Comparison of ENCODE assay signal across 31 cellular contexts in genomic region chr6:75428204-75428603, GRCh38.
DNase-seq lines count a peak whose midpoint lies in the region; ATAC-seq, FAIRE-seq and TF ChIP-seq lines count a peak whose summit lies in the region.
"Had no signal": no experiment of that assay in that cellular context is flagged by ENCODE, and none has a peak within 500 bp of the region (broad histone marks: within the 10 kb centered on the region; RNA-seq: fewer than 3 reads in every experiment).

No MANE protein-coding gene starts in this region.

- H2AK5ac ChIP-seq in mesenchymal stem cell (ENCODE audit: low read length, severe bottlenecking): peak overlapping the region; percentile 79

- H3K4me3 ChIP-seq in mesenchymal stem cell (ENCODE audit: insufficient read depth in 1 of 2, low read depth in 1 of 2, low read length in 2 of 2) (no peak overlapping the region), lower lobe of right lung (no peak overlapping the region), H7 (ENCODE audit: insufficient read depth, low read depth, low read length) (no peak overlapping the region)
- H3K4me3 ChIP-seq: body of pancreas, HAP-1, MG63, suprapubic skin, uterus had no signal

- H3K36me3 ChIP-seq in mesenchymal stem cell (ENCODE audit: control insufficient read depth in 1 of 2, insufficient read depth in 2 of 2, low read depth in 1 of 2, low read length in 2 of 2) (no peaks in the 10 kb centered on the region), lower lobe of right lung (no peaks in the 10 kb centered on the region), H7 (replicated peaks; ENCODE audit: control insufficient read depth, insufficient read depth, low read length) (no peaks in the 10 kb centered on the region)
- H3K36me3 ChIP-seq: HAP-1, MG63, suprapubic skin, uterus had no signal

- no peak for TF ChIP-seq CTCF in lower lobe of right lung (IDR thresholded peaks at IDR 0.05)

- no peak overlapping the region for H3K14ac ChIP-seq in mesenchymal stem cell (ENCODE audit: low read length in 2 of 2)

- DNase-seq in GM18507 (ENCODE audit: extremely low spot score, insufficient read length, low read depth) (no peak), mesenchymal stem cell (no peak), SW480 (ENCODE audit: low spot score) (no peak), OCI-M2 (lab: John Stamatoyannopoulos, UW; ENCODE audit: unreplicated experiment) (no peak), lower lobe of right lung (no peak), H7 (no peak)
- DNase-seq: activated B cell treated with CpG ODN at 0.5 μM for 24 hours; activated CD4-positive, alpha-beta T cell treated with anti-CD3 and anti-CD28 coated beads, Interleukin-2, amount 50 U/mL, for 1 hour; activated naive CD4-positive, alpha-beta T cell treated with anti-CD3 and anti-CD28 coated beads for 36 hours; activated T-cell treated with anti-CD3 and anti-CD28 coated beads, Interleukin-2, amount 50 U/mL, for 72 hours; body of pancreas; CD4-positive, alpha-beta memory T cell; DND-41; glutamatergic neuron; MG63; NCI-H1105 treated with DMSO at 0.1 percent for 48 hours; NCI-H187 treated with DMSO at 0.1 percent for 48 hours; NCI-H524 treated with DMSO at 0.1 percent for 48 hours; PC-3; SK-N-SH; small intestine; stimulated activated naive CD4-positive, alpha-beta T cell treated with Interleukin-2 at 50 U/mL for 16 hours; uterus had no signal

- H3K9me3 ChIP-seq in mesenchymal stem cell (ENCODE audit: control insufficient read depth, low read length) (no peaks in the 10 kb centered on the region), lower lobe of right lung (no peaks in the 10 kb centered on the region)
- H3K9me3 ChIP-seq: body of pancreas, HAP-1, MG63, SK-N-SH, suprapubic skin, uterus had no signal

- no peak overlapping the region for H2BK5ac ChIP-seq in mesenchymal stem cell (ENCODE audit: low read depth, low read length, poor library complexity, severe bottlenecking)

- no peak overlapping the region for H3K27ac ChIP-seq in mesenchymal stem cell (ENCODE audit: low read length, poor library complexity, severe bottlenecking)
- H3K27ac ChIP-seq in lower lobe of right lung: no peak overlapping the region
- H3K27ac ChIP-seq: body of pancreas, HL-60, KMS-11, suprapubic skin, uterus had no signal

- H2AFZ ChIP-seq in mesenchymal stem cell (ENCODE audit: low read depth, low read length): no peak overlapping the region

- no peak overlapping the region for H2BK15ac ChIP-seq in mesenchymal stem cell (ENCODE audit: low read depth, poor library complexity, severe bottlenecking)

- no peak overlapping the region for H3K4me2 ChIP-seq in mesenchymal stem cell (ENCODE audit: low read length, poor library complexity, severe bottlenecking)
- H3K4me2 ChIP-seq: KMS-11, SK-N-SH had no signal

- H3K4ac ChIP-seq in mesenchymal stem cell (ENCODE audit: low read depth in 1 of 2, low read length in 2 of 2): peak overlapping the region in 1 of 2 experiments; percentile 19

- H3K79me1 ChIP-seq in mesenchymal stem cell (replicated peaks; ENCODE audit: low read length, poor library complexity, severe bottlenecking): peaks cover 7% of the 10 kb centered on the region

- H3K9ac ChIP-seq in mesenchymal stem cell (ENCODE audit: low read length): no peak overlapping the region
- H3K9ac ChIP-seq: KMS-11, parathyroid adenoma, SK-N-SH had no signal

- no peak overlapping the region for H4K91ac ChIP-seq in mesenchymal stem cell (ENCODE audit: low read length)

- H4K8ac ChIP-seq in mesenchymal stem cell (ENCODE audit: low read length): no peak overlapping the region

- peak; percentile 68 for FAIRE-seq in GM18507 (lab: Jason Lieb, UNC)
- FAIRE-seq: D721Med, small intestine had no signal

- H3K27me3 ChIP-seq in mesenchymal stem cell (ENCODE audit: control insufficient read depth in 1 of 2, insufficient read depth in 1 of 2, low read length in 2 of 2): no peaks in the 10 kb centered on the region
- no peaks in the 10 kb centered on the region for H3K27me3 ChIP-seq in lower lobe of right lung (ENCODE audit: low read depth)
- H3K27me3 ChIP-seq in H7 (ENCODE audit: control insufficient read depth, insufficient read depth, low read length): no peaks in the 10 kb centered on the region
- H3K27me3 ChIP-seq: body of pancreas, MG63, suprapubic skin, uterus had no signal

- H2BK12ac ChIP-seq in mesenchymal stem cell (ENCODE audit: low read length in 2 of 2): no peak overlapping the region

- H3K18ac ChIP-seq in mesenchymal stem cell (ENCODE audit: low read depth in 1 of 2, low read length in 2 of 2): peak overlapping the region in 1 of 2 experiments; percentile 71

- intact Hi-C loops in lower lobe of right lung (cut with DNase I): no loop called here

- no peak overlapping the region for H3K23ac ChIP-seq in mesenchymal stem cell (ENCODE audit: low read length in 2 of 2)

- WGBS in mesenchymal stem cell: 82% methylated on average over 1 of the region's 1 CpG

- peaks cover 6% of the 10 kb centered on the region for H3K4me1 ChIP-seq in mesenchymal stem cell (ENCODE audit: control insufficient read depth, insufficient read depth, low read depth, low read length)
- no peaks in the 10 kb centered on the region for H3K4me1 ChIP-seq in lower lobe of right lung
- H3K4me1 ChIP-seq: HAP-1, suprapubic skin, uterus had no signal

- H2BK120ac ChIP-seq in mesenchymal stem cell (ENCODE audit: low read depth, low read length): no peak overlapping the region

- ATAC-seq in GM19463 (IDR thresholded peaks at IDR 0.05; ENCODE audit: unreplicated experiment) (peak; percentile 40), HG03378 (IDR thresholded peaks at IDR 0.05; ENCODE audit: unreplicated experiment) (peak; percentile 60), lower lobe of right lung (no peak)
- ATAC-seq: activated T-cell treated with anti-CD3 and anti-CD28 coated beads, Interleukin-2, amount 50 U/mL, for 72 hours; body of pancreas; PC-3 had no signal

Comparison
In these comparisons a context has a peak if more than half of its experiments do, and no peak if none do; other contexts are left out.
1. ATAC-seq: peak in GM19463 (single experiment) and HG03378 (single experiment); none in lower lobe of right lung (0 of 2).